3 cellular contexts compared by ENCODE assay signal in the genomic region with DNA sequence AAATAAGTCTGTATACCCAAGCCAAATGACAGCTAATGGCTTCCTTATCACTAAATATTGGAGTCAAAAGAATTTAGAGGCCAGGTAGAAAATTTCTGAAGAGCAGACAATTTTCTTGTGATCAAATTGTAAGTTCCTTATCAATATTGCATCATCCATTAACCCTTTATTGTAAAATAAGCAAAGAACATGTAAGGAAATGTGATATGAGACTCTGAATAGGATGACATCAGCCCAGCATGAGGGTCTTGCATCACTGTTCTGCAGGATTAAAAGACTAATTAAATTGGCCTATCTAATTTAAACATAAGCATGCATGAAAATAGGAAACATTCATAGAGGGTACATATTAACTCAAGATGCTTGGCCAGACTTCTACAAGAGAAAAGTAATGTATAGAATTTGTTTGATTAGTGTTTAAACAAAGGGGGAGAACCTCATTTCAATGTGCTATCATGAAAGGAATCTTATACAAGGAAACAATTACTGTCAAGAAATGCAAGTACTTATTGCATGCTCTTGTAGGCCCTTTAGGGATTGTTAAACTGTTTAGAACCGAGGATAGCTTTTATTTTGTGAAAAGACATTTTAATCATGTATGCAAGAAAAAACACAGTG.
TF ChIP-seq lines count a peak whose summit lies in the region.

No MANE protein-coding gene starts in this region.

TF ChIP-seq in HepG2, 621 proteins besides CTCF, POLR2A, EP300 and RAD21:
- TF ChIP-seq DNMT3B (CRISPR knock-in tag; conservative IDR thresholded peaks at IDR 0.05) (no peak), ATF7-NPFF (CRISPR knock-in tag; IDR thresholded peaks at IDR 0.05; ENCODE audit: low read depth) (no peak), ZNF652 (CRISPR knock-in tag; IDR thresholded peaks at IDR 0.05; ENCODE audit: borderline replicate concordance, low read depth) (peak; percentile 25; the same call in 1 of the 2 replicates), ATF7 (IDR thresholded peaks at IDR 0.05) (peak; percentile 80), ATF7 (CRISPR knock-in tag; IDR thresholded peaks at IDR 0.05) (no peak), ZNF605 (CRISPR knock-in tag; IDR thresholded peaks at IDR 0.05) (no peak), CEBPB (IDR thresholded peaks at IDR 0.05; ENCODE audit: borderline replicate concordance, low read depth, low read length) (peak; percentile 71; the same call in 1 of the 2 replicates), ZNF205 (CRISPR knock-in tag; IDR thresholded peaks at IDR 0.05) (no peak)
- TF ChIP-seq, protein P1, sequence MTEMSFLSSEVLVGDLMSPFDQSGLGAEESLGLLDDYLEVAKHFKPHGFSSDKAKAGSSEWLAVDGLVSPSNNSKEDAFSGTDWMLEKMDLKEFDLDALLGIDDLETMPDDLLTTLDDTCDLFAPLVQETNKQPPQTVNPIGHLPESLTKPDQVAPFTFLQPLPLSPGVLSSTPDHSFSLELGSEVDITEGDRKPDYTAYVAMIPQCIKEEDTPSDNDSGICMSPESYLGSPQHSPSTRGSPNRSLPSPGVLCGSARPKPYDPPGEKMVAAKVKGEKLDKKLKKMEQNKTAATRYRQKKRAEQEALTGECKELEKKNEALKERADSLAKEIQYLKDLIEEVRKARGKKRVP (CRISPR knock-in tag; IDR thresholded peaks at IDR 0.05) = peak in 1 of 2 experiments; percentile 65; a peak in 1 of 4 replicates

TF ChIP-seq in IMR-90, 13 proteins besides CTCF, POLR2A, EP300 and RAD21:
- TF ChIP-seq CEBPB (IDR thresholded peaks at IDR 0.05; ENCODE audit: low read depth, low read length) (peak; percentile 58; the same call in 1 of the 2 replicates), MAZ (IDR thresholded peaks at IDR 0.05; ENCODE audit: borderline replicate concordance, low read depth, low read length) (no peak)

TF ChIP-seq in K562, 482 proteins besides CTCF, POLR2A, EP300 and RAD21:
- TF ChIP-seq PTTG1 (tag; IDR thresholded peaks at IDR 0.05; ENCODE audit: low read depth) = no peak
- TF ChIP-seq, protein P2, sequence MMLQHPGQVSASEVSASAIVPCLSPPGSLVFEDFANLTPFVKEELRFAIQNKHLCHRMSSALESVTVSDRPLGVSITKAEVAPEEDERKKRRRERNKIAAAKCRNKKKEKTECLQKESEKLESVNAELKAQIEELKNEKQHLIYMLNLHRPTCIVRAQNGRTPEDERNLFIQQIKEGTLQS (IDR thresholded peaks at IDR 0.05) = peak; percentile 69
- TF ChIP-seq, protein P2 (CRISPR knock-in tag; conservative IDR thresholded peaks at IDR 0.05) = no peak
- no peak for TF ChIP-seq CEBPG (CRISPR knock-in tag; IDR thresholded peaks at IDR 0.05)
- TF ChIP-seq CEBPG (tag; conservative IDR thresholded peaks at IDR 0.05 in 1 of 2, IDR thresholded peaks at IDR 0.05 in 1 of 2) = peak; percentile 66 to 86; a peak in 3 of 4 replicates
- TF ChIP-seq, protein P1 (CRISPR knock-in tag; IDR thresholded peaks at IDR 0.05) = peak; percentile 79; the same call in 1 of the 2 replicates
- TF ChIP-seq ZBTB7A (IDR thresholded peaks at IDR 0.05; ENCODE audit: borderline replicate concordance, control insufficient read depth, low read depth, low read length) = no peak
- TF ChIP-seq, protein P3, sequence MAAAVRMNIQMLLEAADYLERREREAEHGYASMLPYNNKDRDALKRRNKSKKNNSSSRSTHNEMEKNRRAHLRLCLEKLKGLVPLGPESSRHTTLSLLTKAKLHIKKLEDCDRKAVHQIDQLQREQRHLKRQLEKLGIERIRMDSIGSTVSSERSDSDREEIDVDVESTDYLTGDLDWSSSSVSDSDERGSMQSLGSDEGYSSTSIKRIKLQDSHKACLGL (CRISPR knock-in tag; IDR thresholded peaks at IDR 0.05; ENCODE audit: borderline replicate concordance, poor library complexity, severe bottlenecking) = no peak
- peak; percentile 53; the same call in 1 of the 2 replicates for TF ChIP-seq ZSCAN32 (CRISPR knock-in tag; IDR thresholded peaks at IDR 0.05)
- no peak for TF ChIP-seq ELF4 (CRISPR knock-in tag; IDR thresholded peaks at IDR 0.05)
- TF ChIP-seq CEBPB (tag; IDR thresholded peaks at IDR 0.05) = peak; percentile 31; the same call in 1 of the 2 replicates
